1 cellular context compared by ENCODE assay signal in genomic region chr2:226835796-226836547, GRCh38.
A peak's percentile ranks its signal among the peaks of the same experiment; 100 is the strongest.
TF ChIP-seq lines count a peak whose summit lies in the region.

RHBDD1 (plus strand) TSS chr2:226836054; CDS start chr2:226864694, 28,640 bp downstream.

TF ChIP-seq in K562, 482 proteins besides CTCF, POLR2A, EP300 and RAD21 (continued from another document and continues in another):
- TF ChIP-seq E2F1 (CRISPR knock-in tag; IDR thresholded peaks at IDR 0.05), result no peak
- no peak for TF ChIP-seq KDM2B (CRISPR knock-in tag; IDR thresholded peaks at IDR 0.05)
- TF ChIP-seq KLF16 (IDR thresholded peaks at IDR 0.05), result no peak
- no peak for TF ChIP-seq HMG20A (CRISPR knock-in tag; conservative IDR thresholded peaks at IDR 0.05)
- peak; percentile 53; the same call in 1 of the 2 replicates for TF ChIP-seq GTF2E2 (tag; IDR thresholded peaks at IDR 0.05)
- no peak for TF ChIP-seq RBM25 (IDR thresholded peaks at IDR 0.05; ENCODE audit: low read depth, low read length, severe bottlenecking)
- TF ChIP-seq SIN3A (IDR thresholded peaks at IDR 0.05; ENCODE audit: borderline replicate concordance in 2 of 2, control insufficient read depth in 1 of 2, low read depth in 2 of 2, low read length in 2 of 2), result peak; percentile 47 to 53; a peak in 2 of 4 replicates
- peak; percentile 36 for TF ChIP-seq CTBP1 (IDR thresholded peaks at IDR 0.05; ENCODE audit: borderline replicate concordance)
- no peak for TF ChIP-seq ZNF449 (CRISPR knock-in tag; IDR thresholded peaks at IDR 0.05)
- TF ChIP-seq MCM7 (IDR thresholded peaks at IDR 0.05), result no peak
- TF ChIP-seq THRAP3 (IDR thresholded peaks at IDR 0.05; ENCODE audit: borderline replicate concordance), result no peak
- TF ChIP-seq ZEB2 (IDR thresholded peaks at IDR 0.05), result no peak
- TF ChIP-seq BCLAF1 (IDR thresholded peaks at IDR 0.05; ENCODE audit: borderline replicate concordance in 1 of 2, control insufficient read depth in 1 of 2, low read depth in 2 of 2, low read length in 1 of 2), result no peak
- TF ChIP-seq SMARCC2 (IDR thresholded peaks at IDR 0.05; ENCODE audit: low read depth), result no peak
- TF ChIP-seq NR3C1 (CRISPR knock-in tag; IDR thresholded peaks at IDR 0.05), result peak; percentile 91
- no peak for TF ChIP-seq KAT2B (IDR thresholded peaks at IDR 0.05; ENCODE audit: low read depth, low read length)
- no peak for TF ChIP-seq PHF20 (IDR thresholded peaks at IDR 0.05; ENCODE audit: partially characterized antibody)
- TF ChIP-seq EZH2 (IDR thresholded peaks at IDR 0.05; ENCODE audit: borderline replicate concordance, low read depth, low read length), result no peak
- no peak for TF ChIP-seq ZKSCAN1 (IDR thresholded peaks at IDR 0.05; ENCODE audit: low read depth, low read length)
- TF ChIP-seq HINFP (tag; conservative IDR thresholded peaks at IDR 0.05; ENCODE audit: low read depth), result peak; percentile 38; the same call in 1 of the 2 replicates
- peak; percentile 53 for TF ChIP-seq TAF9B (IDR thresholded peaks at IDR 0.05; ENCODE audit: partially characterized antibody)
- no peak for TF ChIP-seq CSDE1 (IDR thresholded peaks at IDR 0.05)
- TF ChIP-seq HEY1 (CRISPR knock-in tag; IDR thresholded peaks at IDR 0.05; ENCODE audit: borderline replicate concordance), result no peak
- TF ChIP-seq MTA3 (IDR thresholded peaks at IDR 0.05; ENCODE audit: borderline replicate concordance), result peak; percentile 51; the same call in 1 of the 2 replicates
- no peak for TF ChIP-seq PREB (CRISPR knock-in tag; IDR thresholded peaks at IDR 0.05)
- no peak for TF ChIP-seq ZNF311 (CRISPR knock-in tag; IDR thresholded peaks at IDR 0.05)
- no peak for TF ChIP-seq HMBOX1 (IDR thresholded peaks at IDR 0.05)
- TF ChIP-seq PHTF2 (CRISPR knock-in tag; IDR thresholded peaks at IDR 0.05), result no peak
- TF ChIP-seq MTA1 (IDR thresholded peaks at IDR 0.05; ENCODE audit: borderline replicate concordance), result no peak
- 0 out of 2 replicates have a peak, but pooled peaks have one; percentile 42 for TF ChIP-seq GTF2F1 (IDR thresholded peaks at IDR 0.05; ENCODE audit: low read depth, low read length)
- TF ChIP-seq MED1 (CRISPR knock-in tag; IDR thresholded peaks at IDR 0.05; ENCODE audit: borderline replicate concordance), result no peak
- TF ChIP-seq OTX1 (CRISPR knock-in tag; IDR thresholded peaks at IDR 0.05), result no peak
- no peak for TF ChIP-seq CCAR2 (IDR thresholded peaks at IDR 0.05; ENCODE audit: low read depth, low read length)
- TF ChIP-seq BRD4 (IDR thresholded peaks at IDR 0.05), result no peak
- no peak for TF ChIP-seq ZNF79 (CRISPR knock-in tag; IDR thresholded peaks at IDR 0.05; ENCODE audit: low read depth)
- TF ChIP-seq RBM34 (IDR thresholded peaks at IDR 0.05; ENCODE audit: borderline replicate concordance, insufficient read depth, low read length), result no peak
- no peak for TF ChIP-seq NELFE (IDR thresholded peaks at IDR 0.05; ENCODE audit: insufficient read depth, insufficient read length)
- TF ChIP-seq MBD1 (CRISPR knock-in tag; IDR thresholded peaks at IDR 0.05), result no peak
- no peak for TF ChIP-seq TCFL5 (CRISPR knock-in tag; conservative IDR thresholded peaks at IDR 0.05)
- TF ChIP-seq ZNF212 (CRISPR knock-in tag; IDR thresholded peaks at IDR 0.05), result no peak
- 0 out of 2 replicates have a peak, but pooled peaks have one; percentile 23 for TF ChIP-seq PML (IDR thresholded peaks at IDR 0.05; ENCODE audit: low read length)
- TF ChIP-seq ESRRA (IDR thresholded peaks at IDR 0.05; ENCODE audit: borderline replicate concordance, low read depth), result no peak
- TF ChIP-seq SIRT6 (IDR thresholded peaks at IDR 0.05; ENCODE audit: low read depth, low read length), result no peak
- TF ChIP-seq FOXA3 (CRISPR knock-in tag; conservative IDR thresholded peaks at IDR 0.05 in 1 of 2, IDR thresholded peaks at IDR 0.05 in 1 of 2), result no peak
- no peak for TF ChIP-seq THRB (CRISPR knock-in tag; conservative IDR thresholded peaks at IDR 0.05)
- no peak for TF ChIP-seq PURB (CRISPR knock-in tag; IDR thresholded peaks at IDR 0.05; ENCODE audit: low read depth)
- TF ChIP-seq ZNF444 (CRISPR knock-in tag; IDR thresholded peaks at IDR 0.05), result no peak
- TF ChIP-seq KAT7 (CRISPR knock-in tag; IDR thresholded peaks at IDR 0.05; ENCODE audit: borderline replicate concordance), result peak; percentile 30; the same call in 1 of the 2 replicates
- no peak for TF ChIP-seq YBX1 (IDR thresholded peaks at IDR 0.05)
- no peak for TF ChIP-seq NCOA2 (IDR thresholded peaks at IDR 0.05; ENCODE audit: partially characterized antibody in 2 of 2)
- 0 out of 2 replicates have a peak, but pooled peaks have one; percentile 49 for TF ChIP-seq HMGXB4 (CRISPR knock-in tag; IDR thresholded peaks at IDR 0.05)
- TF ChIP-seq ZNF263 (CRISPR knock-in tag; IDR thresholded peaks at IDR 0.05; ENCODE audit: borderline replicate concordance), result peak; percentile 49; the same call in 1 of the 2 replicates
- no peak for TF ChIP-seq ZC3H4 (CRISPR knock-in tag; IDR thresholded peaks at IDR 0.05; ENCODE audit: borderline replicate concordance)
- no peak for TF ChIP-seq CBX2 (IDR thresholded peaks at IDR 0.05; ENCODE audit: insufficient read depth, low read length, poor library complexity, severe bottlenecking)
